ENCODE assay signal across 1 cellular context in genomic region chr14:91453744-91454143, GRCh38.
TF ChIP-seq lines count a peak whose summit lies in the region.

No MANE protein-coding gene starts in this region.

TF ChIP-seq in GM23338, 12 proteins besides CTCF, POLR2A, EP300 and RAD21 (continued from another document):
- TF ChIP-seq ZNF462 (CRISPR knock-in tag; IDR thresholded peaks at IDR 0.05) = no peak
- TF ChIP-seq STAT1 (IDR thresholded peaks at IDR 0.05; ENCODE audit: unreplicated experiment) = no peak
- no peak for TF ChIP-seq JUNB (IDR thresholded peaks at IDR 0.05; ENCODE audit: unreplicated experiment)
- TF ChIP-seq EZH2 (IDR thresholded peaks at IDR 0.05; ENCODE audit: low read depth, unreplicated experiment) = no peak
- TF ChIP-seq POLR2AphosphoS5 (IDR thresholded peaks at IDR 0.05; ENCODE audit: low read depth) = no peak; the same call in 1 of the 2 replicates
- TF ChIP-seq ZNF331 (CRISPR knock-in tag; IDR thresholded peaks at IDR 0.05; ENCODE audit: low read depth) = no peak
- TF ChIP-seq EZH2phosphoT487 (IDR thresholded peaks at IDR 0.05; ENCODE audit: unreplicated experiment) = no peak
TF ChIP-seq in GM23338: peak in this region for 0.
